ENCODE assay signal across 8 cellular contexts in genomic region chr5:77791926-77792325, GRCh38.
"Had no signal": no experiment of that assay in that cellular context is flagged by ENCODE, and none has a peak within 500 bp of the region (broad histone marks: within the 10 kb centered on the region; RNA-seq: fewer than 3 reads in every experiment).

No MANE protein-coding gene starts in this region.

- DNase-seq: GM23248, GOT3, H9, HCEC 1CT, IMR-90, KBM-7 had no signal

- H3K4me3 ChIP-seq: GM23248 had no signal

- FAIRE-seq: H54, HTR-8/SVneo had no signal

- H3K27ac ChIP-seq: GM23248 had no signal

- H3K27ac Mint-ChIP-seq: H9 had no signal

- H3K9ac ChIP-seq: GM23248 had no signal
